Comparison of ENCODE assay signal across 27 cellular contexts in genomic region chr16:69767459-69768229, GRCh38. TPM values are rescaled to one million over a fixed set of nuclear protein-coding genes. Genes with fewer than 3 reads are reported as not detected.
A peak's percentile ranks its signal among the peaks of the same experiment; 100 is the strongest.
DNase-seq lines count a peak whose midpoint lies in the region; ATAC-seq and TF ChIP-seq lines count a peak whose summit lies in the region.
"Had no signal": no experiment of that assay in that cellular context is flagged by ENCODE, and none has a peak within 500 bp of the region (broad histone marks: within the 10 kb centered on the region; RNA-seq: fewer than 3 reads in every experiment).

No MANE protein-coding gene starts in this region.

- H3K4me3 ChIP-seq in mucosa of descending colon (no peak overlapping the region), upper lobe of left lung (no peak overlapping the region)
- H3K4me3 ChIP-seq: BLaER1 treated with 17β-estradiol and CSF1 and Interleukin-3, amounts not matched to agents 10 nM and 100 nM; coronary artery; PC-9; right atrium auricular region; transverse colon had no signal

- H3K4me1 Mint-ChIP-seq in activated naive CD4-positive, alpha-beta T cell treated with anti-CD3 and anti-CD28 coated beads, Interleukin-2, amount 50 U/mL, for 24 hours = peaks cover 55% of the 10 kb centered on the region
- H3K4me1 Mint-ChIP-seq in activated naive CD4-positive, alpha-beta T cell treated with anti-CD3 and anti-CD28 coated beads, Interleukin-2, amount 10 ng/mL, durations not matched to agents 7 days and 5 days = peaks cover 33% of the 10 kb centered on the region
- H3K4me1 Mint-ChIP-seq in activated T-helper 1 cell treated with anti-CD3 and anti-CD28 coated beads, Interleukin-12 subunit alpha, Interleukin-12 subunit beta, Interleukin-2, Interleukin-4 antibody, amounts not matched to agents 30 ng/mL and 10 ng/mL and 1 ng/mL, durations not matched to agents 14 hours and 24 hours and 36 hours (ENCODE audit: low read depth) = peaks cover 44% of the 10 kb centered on the region

- CTCF ChIA-PET in activated naive CD4-positive, alpha-beta T cell treated with anti-CD3 and anti-CD28 coated beads, Interleukin-2, amount 10 ng/mL, durations not matched to agents 7 days and 5 days (lab: Charles Lee) = no interaction called here

- peak; percentile 13 for ATAC-seq in mucosa of descending colon
- ATAC-seq in upper lobe of left lung (ENCODE audit: low FRiP score in 2 of 2) = no peak
- ATAC-seq in GM18517 (IDR thresholded peaks at IDR 0.05; ENCODE audit: unreplicated experiment) = no peak
- ATAC-seq: activated CD8-positive, alpha-beta memory T cell treated with anti-CD3 and anti-CD28 coated beads, Interleukin-2, amount 10 ng/mL, durations not matched to agents 7 days and 5 days; effector memory CD8-positive, alpha-beta T cell; left lobe of liver; Right ventricle myocardium inferior had no signal

- TF ChIP-seq CTCF in mucosa of descending colon (IDR thresholded peaks at IDR 0.05) = no peak
- no peak for TF ChIP-seq CTCF in upper lobe of left lung (IDR thresholded peaks at IDR 0.05)

- WGBS in upper lobe of left lung, 2 donors = 71 to 74% methylated on average over 5 of the region's 5 CpGs

- no peak for TF ChIP-seq EP300 in upper lobe of left lung (IDR thresholded peaks at IDR 0.05)

- no peaks in the 10 kb centered on the region for H3K36me3 ChIP-seq in mucosa of descending colon (ENCODE audit: low read depth)
- peaks cover 0 to 2% (median 0%) of the 10 kb centered on the region in 4 donors for H3K36me3 ChIP-seq in upper lobe of left lung
- H3K36me3 ChIP-seq: right atrium auricular region, transverse colon had no signal

- H3K4me3 Mint-ChIP-seq in activated naive CD4-positive, alpha-beta T cell treated with anti-CD3 and anti-CD28 coated beads, Interleukin-2, amount 50 U/mL, for 24 hours = no peak overlapping the region
- H3K4me3 Mint-ChIP-seq in activated naive CD4-positive, alpha-beta T cell treated with anti-CD3 and anti-CD28 coated beads, Interleukin-2, amount 10 ng/mL, durations not matched to agents 7 days and 5 days = no peak overlapping the region
- H3K4me3 Mint-ChIP-seq in activated T-helper 1 cell treated with anti-CD3 and anti-CD28 coated beads, Interleukin-12 subunit alpha, Interleukin-12 subunit beta, Interleukin-2, Interleukin-4 antibody, amounts not matched to agents 30 ng/mL and 10 ng/mL and 1 ng/mL, durations not matched to agents 14 hours and 24 hours and 36 hours = no peak overlapping the region
- H3K4me3 Mint-ChIP-seq: activated CD8-positive, alpha-beta memory T cell treated with anti-CD3 and anti-CD28 coated beads, Interleukin-2, amount 10 ng/mL, durations not matched to agents 7 days and 5 days; effector memory CD8-positive, alpha-beta T cell; T-helper 1 cell treated with Interleukin-12 subunit alpha and Interleukin-12 subunit beta and Interleukin-4 antibody, amounts not matched to agents 30 μg/mL and 1 μg/mL, for 36 hours had no signal

- H3K9me3 Mint-ChIP-seq in activated naive CD4-positive, alpha-beta T cell treated with anti-CD3 and anti-CD28 coated beads, Interleukin-2, amount 50 U/mL, for 24 hours = no peaks in the 10 kb centered on the region
- no peaks in the 10 kb centered on the region for H3K9me3 Mint-ChIP-seq in activated naive CD4-positive, alpha-beta T cell treated with anti-CD3 and anti-CD28 coated beads, Interleukin-2, amount 10 ng/mL, durations not matched to agents 7 days and 5 days
- H3K9me3 Mint-ChIP-seq in activated T-helper 1 cell treated with anti-CD3 and anti-CD28 coated beads, Interleukin-12 subunit alpha, Interleukin-12 subunit beta, Interleukin-2, Interleukin-4 antibody, amounts not matched to agents 30 ng/mL and 10 ng/mL and 1 ng/mL, durations not matched to agents 14 hours and 24 hours and 36 hours = no peaks in the 10 kb centered on the region
- H3K9me3 Mint-ChIP-seq: effector memory CD8-positive, alpha-beta T cell; T-helper 1 cell treated with Interleukin-12 subunit alpha and Interleukin-12 subunit beta and Interleukin-4 antibody, amounts not matched to agents 30 μg/mL and 1 μg/mL, for 36 hours had no signal

- no peaks in the 10 kb centered on the region for H3K27me3 ChIP-seq in upper lobe of left lung
- H3K27me3 ChIP-seq: BLaER1 treated with 17β-estradiol and CSF1 and Interleukin-3, amounts not matched to agents 10 nM and 100 nM; right atrium auricular region; transverse colon had no signal

- intact Hi-C loops in activated T-helper 1 cell treated with anti-CD3 and anti-CD28 coated beads, Interleukin-12 subunit alpha, Interleukin-12 subunit beta, Interleukin-2, Interleukin-4 antibody, amounts not matched to agents 30 ng/mL and 10 ng/mL and 1 ng/mL, durations not matched to agents 14 hours and 24 hours and 36 hours (cut with micrococcal nuclease) = no loop called here
- intact Hi-C loops in mucosa of descending colon (cut with DNase I, micrococcal nuclease) = no loop called here

- no peaks in the 10 kb centered on the region for H3K27me3 Mint-ChIP-seq in activated naive CD4-positive, alpha-beta T cell treated with anti-CD3 and anti-CD28 coated beads, Interleukin-2, amount 50 U/mL, for 24 hours
- H3K27me3 Mint-ChIP-seq in activated naive CD4-positive, alpha-beta T cell treated with anti-CD3 and anti-CD28 coated beads, Interleukin-2, amount 10 ng/mL, durations not matched to agents 7 days and 5 days = no peaks in the 10 kb centered on the region
- H3K27me3 Mint-ChIP-seq in activated T-helper 1 cell treated with anti-CD3 and anti-CD28 coated beads, Interleukin-12 subunit alpha, Interleukin-12 subunit beta, Interleukin-2, Interleukin-4 antibody, amounts not matched to agents 30 ng/mL and 10 ng/mL and 1 ng/mL, durations not matched to agents 14 hours and 24 hours and 36 hours (ENCODE audit: insufficient read depth) = no peaks in the 10 kb centered on the region
- H3K27me3 Mint-ChIP-seq: activated CD8-positive, alpha-beta memory T cell treated with anti-CD3 and anti-CD28 coated beads, Interleukin-2, amount 10 ng/mL, durations not matched to agents 7 days and 5 days; effector memory CD8-positive, alpha-beta T cell had no signal

- no peaks in the 10 kb centered on the region for H3K36me3 Mint-ChIP-seq in activated naive CD4-positive, alpha-beta T cell treated with anti-CD3 and anti-CD28 coated beads, Interleukin-2, amount 50 U/mL, for 24 hours
- H3K36me3 Mint-ChIP-seq in activated naive CD4-positive, alpha-beta T cell treated with anti-CD3 and anti-CD28 coated beads, Interleukin-2, amount 10 ng/mL, durations not matched to agents 7 days and 5 days = peaks cover 11% of the 10 kb centered on the region
- H3K36me3 Mint-ChIP-seq in activated T-helper 1 cell treated with anti-CD3 and anti-CD28 coated beads, Interleukin-12 subunit alpha, Interleukin-12 subunit beta, Interleukin-2, Interleukin-4 antibody, amounts not matched to agents 30 ng/mL and 10 ng/mL and 1 ng/mL, durations not matched to agents 14 hours and 24 hours and 36 hours (ENCODE audit: low read depth) = peaks cover 6% of the 10 kb centered on the region

- H3K9me3 ChIP-seq in mucosa of descending colon (no peaks in the 10 kb centered on the region), upper lobe of left lung (no peaks in the 10 kb centered on the region)
- H3K9me3 ChIP-seq: BLaER1 treated with 17β-estradiol and CSF1 and Interleukin-3, amounts not matched to agents 10 nM and 100 nM; right atrium auricular region; SK-N-SH; transverse colon had no signal

- DNase-seq in activated naive CD4-positive, alpha-beta T cell treated with anti-CD3 and anti-CD28 coated beads, Interleukin-2, amount 10 ng/mL, durations not matched to agents 7 days and 5 days = no peak
- no peak for DNase-seq in activated T-helper 1 cell treated with anti-CD3 and anti-CD28 coated beads, Interleukin-12 subunit alpha, Interleukin-12 subunit beta, Interleukin-2, Interleukin-4 antibody, amounts not matched to agents 30 ng/mL and 10 ng/mL and 1 ng/mL, durations not matched to agents 14 hours and 24 hours and 36 hours (ENCODE audit: low spot score)
- DNase-seq in mucosa of descending colon (no peak), upper lobe of left lung (no peak)
- DNase-seq in effector CD8-positive, alpha-beta T cell (lab: John Stamatoyannopoulos, UW) = no peak
- DNase-seq: activated CD8-positive, alpha-beta memory T cell treated with anti-CD3 and anti-CD28 coated beads, Interleukin-2, amount 10 ng/mL, durations not matched to agents 7 days and 5 days; Calu3; caudate nucleus; DMS79; effector memory CD8-positive, alpha-beta T cell; HCEC 1CT; mesenchymal stem cell; NCI-H1436 treated with DMSO at 0.1 percent for 48 hours; NCI-H226; NCI-H526 treated with DMSO at 0.1 percent for 48 hours; PC-9; SK-N-SH; stimulated activated CD4-positive, alpha-beta T cell treated with anti-CD3 and anti-CD28 coated beads, Interleukin-1b, Interleukin-23, amount 100 ng/mL, for 48 hours; transverse colon had no signal

- TF ChIP-seq POLR2A in upper lobe of left lung (IDR thresholded peaks at IDR 0.05) = no peak

- H3K27ac ChIP-seq in upper lobe of left lung = peak overlapping the region in 3 of 4 donors; percentile 17 to 42 (median 33)
- H3K27ac ChIP-seq: BLaER1 treated with 17β-estradiol and CSF1 and Interleukin-3, amounts not matched to agents 10 nM and 100 nM; coronary artery; PC-9; right atrium auricular region; transverse colon had no signal

- H3K4me1 ChIP-seq in mucosa of descending colon (ENCODE audit: low read depth) (peaks cover 12% of the 10 kb centered on the region), upper lobe of left lung (peaks cover 11 to 55% (median 40%) of the 10 kb centered on the region in 4 donors)

- peak overlapping the region; percentile 18 for H3K27ac Mint-ChIP-seq in activated naive CD4-positive, alpha-beta T cell treated with anti-CD3 and anti-CD28 coated beads, Interleukin-2, amount 50 U/mL, for 24 hours
- no peak overlapping the region for H3K27ac Mint-ChIP-seq in activated naive CD4-positive, alpha-beta T cell treated with anti-CD3 and anti-CD28 coated beads, Interleukin-2, amount 10 ng/mL, durations not matched to agents 7 days and 5 days
- peak overlapping the region; percentile 5 for H3K27ac Mint-ChIP-seq in activated T-helper 1 cell treated with anti-CD3 and anti-CD28 coated beads, Interleukin-12 subunit alpha, Interleukin-12 subunit beta, Interleukin-2, Interleukin-4 antibody, amounts not matched to agents 30 ng/mL and 10 ng/mL and 1 ng/mL, durations not matched to agents 14 hours and 24 hours and 36 hours
- H3K27ac Mint-ChIP-seq: activated CD8-positive, alpha-beta memory T cell treated with anti-CD3 and anti-CD28 coated beads, Interleukin-2, amount 10 ng/mL, durations not matched to agents 7 days and 5 days; T-helper 1 cell treated with Interleukin-12 subunit alpha and Interleukin-12 subunit beta and Interleukin-4 antibody, amounts not matched to agents 30 μg/mL and 1 μg/mL, for 36 hours had no signal

RNA-seq across cellular contexts. Expression of gene WWP2, which starts 5.5 kb away (rescaled TPM):
- total RNA-seq in activated T-helper 1 cell treated with anti-CD3 and anti-CD28 coated beads, Interleukin-12 subunit alpha, Interleukin-12 subunit beta, Interleukin-2, Interleukin-4 antibody, amounts not matched to agents 30 ng/mL and 10 ng/mL and 1 ng/mL, durations not matched to agents 14 hours and 24 hours and 36 hours = 53.8 and 58.3 TPM in 2 replicates
- 100 to 1,000 TPM in 1 of 3 donors, 10 to 100 TPM in 2; 70.2 to 110 (median 94.2) TPM for total RNA-seq in mucosa of descending colon
- 100 to 1,000 TPM in 2 of 6 donors, 10 to 100 TPM in 4; 59.5 to 125 (median 82.3) TPM for total RNA-seq in upper lobe of left lung

RNA-seq across cellular contexts. Expression of gene NOB1, which starts 12.9 kb away (rescaled TPM):
- 132 and 133 TPM in 2 replicates for total RNA-seq in activated T-helper 1 cell treated with anti-CD3 and anti-CD28 coated beads, Interleukin-12 subunit alpha, Interleukin-12 subunit beta, Interleukin-2, Interleukin-4 antibody, amounts not matched to agents 30 ng/mL and 10 ng/mL and 1 ng/mL, durations not matched to agents 14 hours and 24 hours and 36 hours
- 10 to 100 TPM; 36.1 to 38.9 (median 36.4) TPM for total RNA-seq in mucosa of descending colon
- total RNA-seq in upper lobe of left lung = 10 to 100 TPM; 24.1 to 38.2 (median 34.3) TPM

RNA-seq across cellular contexts. Expression of gene NQO1, which starts 41.3 kb away (rescaled TPM):
- total RNA-seq in activated T-helper 1 cell treated with anti-CD3 and anti-CD28 coated beads, Interleukin-12 subunit alpha, Interleukin-12 subunit beta, Interleukin-2, Interleukin-4 antibody, amounts not matched to agents 30 ng/mL and 10 ng/mL and 1 ng/mL, durations not matched to agents 14 hours and 24 hours and 36 hours = 9.7 and 9.8 TPM in 2 replicates
- total RNA-seq in mucosa of descending colon (100 to 1,000 TPM in 1 of 3 donors, 10 to 100 TPM in 2; 41.2 to 133 (median 87.4) TPM), upper lobe of left lung (10 to 100 TPM; 13.6 to 73.0 (median 48.6) TPM)
